ENCODE assay signal across 10 cellular contexts in genomic region chr11:2138436-2139117, GRCh38. TPM values are rescaled to one million over a fixed set of nuclear protein-coding genes. Genes with fewer than 3 reads are reported as not detected.
DNase-seq lines count a peak whose midpoint lies in the region; ATAC-seq, FAIRE-seq and TF ChIP-seq lines count a peak whose summit lies in the region.
"Had no signal": no experiment of that assay in that cellular context is flagged by ENCODE, and none has a peak within 500 bp of the region (broad histone marks: within the 10 kb centered on the region; RNA-seq: fewer than 3 reads in every experiment).

No MANE protein-coding gene starts in this region.

- peaks cover 56% of the 10 kb centered on the region for H3K27me3 Mint-ChIP-seq in CD4-positive, CD25-positive, alpha-beta regulatory T cell
- peaks cover 47% of the 10 kb centered on the region for H3K27me3 Mint-ChIP-seq in neural progenitor cell (ENCODE audit: insufficient read depth, low read depth)

- peaks cover 6% of the 10 kb centered on the region for H3K27me3 ChIP-seq in CD4-positive, CD25-positive, alpha-beta regulatory T cell (ENCODE audit: control insufficient read depth, insufficient read depth, low read length)
- H3K27me3 ChIP-seq in H1 (replicated peaks in 1 of 4; ENCODE audit: control insufficient read depth in 3 of 4, extremely low read depth in 1 of 4, insufficient read depth in 3 of 4, low read length in 3 of 4) (peaks cover 63 to 95% (median 87%) of the 10 kb centered on the region in 4 experiments), neural progenitor cell (peaks cover 100% of the 10 kb centered on the region), SK-N-SH (ENCODE audit: insufficient read depth) (peaks cover 47% of the 10 kb centered on the region)

- no peak overlapping the region for H2BK15ac ChIP-seq in H1 (ENCODE audit: low read length)

- H3K36me3 ChIP-seq in CD4-positive, CD25-positive, alpha-beta regulatory T cell (ENCODE audit: control insufficient read depth, insufficient read depth, low read length): no peaks in the 10 kb centered on the region
- peaks cover 0 to 3% (median 0%) of the 10 kb centered on the region in 4 experiments; a peak in 1 of 8 replicates for H3K36me3 ChIP-seq in H1 (ENCODE audit: control insufficient read depth in 2 of 4, insufficient read depth in 4 of 4, low read length in 3 of 4)
- H3K36me3 ChIP-seq in neural progenitor cell: no peaks in the 10 kb centered on the region
- H3K36me3 ChIP-seq in SK-N-SH (replicated peaks in 1 of 2; ENCODE audit: control insufficient read depth in 1 of 2, insufficient read depth in 2 of 2, low read length in 1 of 2): no peaks in the 10 kb centered on the region

- no peak overlapping the region for H3K18ac ChIP-seq in H1 (ENCODE audit: extremely low read depth, low read length)

- H3K9me3 ChIP-seq in CD4-positive, CD25-positive, alpha-beta regulatory T cell (ENCODE audit: control insufficient read depth in 2 of 2, low read length in 2 of 2): no peaks in the 10 kb centered on the region
- no peaks in the 10 kb centered on the region for H3K9me3 ChIP-seq in H1 (ENCODE audit: insufficient read depth in 2 of 2, low read depth in 1 of 2, low read length in 1 of 2)
- no peaks in the 10 kb centered on the region for H3K9me3 ChIP-seq in neural progenitor cell (ENCODE audit: low read depth)
- H3K9me3 ChIP-seq in SK-N-SH: no peaks in the 10 kb centered on the region

- H3K36me3 Mint-ChIP-seq in CD4-positive, CD25-positive, alpha-beta regulatory T cell: no peaks in the 10 kb centered on the region
- no peaks in the 10 kb centered on the region for H3K36me3 Mint-ChIP-seq in neural progenitor cell

- no peak for ATAC-seq in CD4-positive, CD25-positive, alpha-beta regulatory T cell (ENCODE audit: low read depth in 2 of 2)
- no peak for ATAC-seq in GM21825 (IDR thresholded peaks at IDR 0.05; ENCODE audit: unreplicated experiment)

- H2AK5ac ChIP-seq in H1 (ENCODE audit: low read depth, low read length): no peak overlapping the region

- H4K20me1 ChIP-seq in H1 (replicated peaks in 1 of 2; ENCODE audit: control insufficient read depth in 1 of 2, insufficient read depth in 2 of 2, low read length in 2 of 2) (peaks cover 12 to 18% of the 10 kb centered on the region in 2 experiments), neural progenitor cell (ENCODE audit: low read depth) (peaks cover 28% of the 10 kb centered on the region), SK-N-SH (ENCODE audit: insufficient read depth) (no peaks in the 10 kb centered on the region)

- no peak overlapping the region for H3K27ac Mint-ChIP-seq in CD4-positive, CD25-positive, alpha-beta regulatory T cell
- H3K27ac Mint-ChIP-seq in neural progenitor cell: no peak overlapping the region

- no peak for DNase-seq in CD4-positive, CD25-positive, alpha-beta regulatory T cell
- DNase-seq in NCI-H2227 treated with DMSO at 0.1 percent for 48 hours (lab: John Stamatoyannopoulos, UW) (peak; percentile 75), H1 (ENCODE audit: low read depth in 1 of 2, low spot score in 2 of 2) (no peak), neural progenitor cell (ENCODE audit: low spot score) (peak; percentile 79), pons (ENCODE audit: low spot score) (no peak), SK-N-SH (no peak), D341Med (ENCODE audit: low spot score) (no peak)
- DNase-seq: NCI-H510A had no signal

- H3K14ac ChIP-seq in H1 (ENCODE audit: insufficient read length): no peak overlapping the region

- peaks cover 15% of the 10 kb centered on the region for H3K4me1 ChIP-seq in CD4-positive, CD25-positive, alpha-beta regulatory T cell (ENCODE audit: control insufficient read depth, insufficient read depth, low read length, poor library complexity, severe bottlenecking)
- H3K4me1 ChIP-seq in H1 (replicated peaks in 1 of 4; ENCODE audit: control insufficient read depth in 3 of 4, insufficient read depth in 4 of 4, low read length in 3 of 4): peaks cover 0 to 10% (median 4%) of the 10 kb centered on the region in 4 experiments; a peak in 6 of 7 replicates
- H3K4me1 ChIP-seq in neural progenitor cell: no peaks in the 10 kb centered on the region
- H3K4me1 ChIP-seq in SK-N-SH (ENCODE audit: control insufficient read depth in 1 of 2, insufficient read depth in 2 of 2, low read depth in 1 of 2, low read length in 1 of 2): peaks cover 0 to 10% of the 10 kb centered on the region in 2 experiments; a peak in 1 of 4 replicates

- no peak overlapping the region for H4K8ac ChIP-seq in H1 (ENCODE audit: extremely low read depth, insufficient read depth, low read length)

- WGBS in H1 (ENCODE audit: extremely low coverage in 1 of 2, insufficient coverage in 1 of 2, insufficient read length in 1 of 2, insufficient replicate concordance in 2 of 2, low coverage in 1 of 2, low lambda C conversion rate in 2 of 2, missing lambda C conversion rate in 1 of 2), 2 experiments: 0% methylated on average over 2 of the region's 67 CpGs; no CpG with 5 or more reads in 1 of the 2 experiments
- 7% methylated on average over 24 of the region's 67 CpGs for WGBS in SK-N-SH (ENCODE audit: low lambda C conversion rate)

- no peak for TF ChIP-seq EP300 in H1 (IDR thresholded peaks at IDR 0.05; ENCODE audit: borderline replicate concordance in 1 of 2, low read depth in 2 of 2, low read length in 2 of 2)
- no peak for TF ChIP-seq EP300 in SK-N-SH (IDR thresholded peaks at IDR 0.05; ENCODE audit: borderline replicate concordance in 1 of 2, low read depth in 1 of 2, low read length in 1 of 2)

- no peak for FAIRE-seq in H1 (lab: Jason Lieb, UNC)

- H3K4me3 Mint-ChIP-seq in CD4-positive, CD25-positive, alpha-beta regulatory T cell: peak overlapping the region in 3 of 4 donors; percentile 69 to 89 (median 78)
- peak overlapping the region; percentile 86 for H3K4me3 Mint-ChIP-seq in neural progenitor cell

- peaks cover 11% of the 10 kb centered on the region; the same call in 1 of the 2 replicates for H3K23me2 ChIP-seq in H1 (ENCODE audit: low read depth, low read length)

- POLR2A ChIA-PET in H1 (lab: Charles Lee; ENCODE audit: partially characterized antibody) (interaction anchor here (0.8 to 1.1 kb wide), 2 partner anchors 9 to 118 kb away, joined by 3 read pairs; no protein-coding TSS in a partner anchor), SK-N-SH (lab: Yijun Ruan, JAX) (interaction anchor here (0.8 to 1.5 kb wide), 5 partner anchors 11 to 185 kb away, joined by 3 to 5 read pairs (median 4); no protein-coding TSS in a partner anchor)

- no peak overlapping the region for H2AFZ ChIP-seq in H1 (ENCODE audit: low read length)
- no peak overlapping the region for H2AFZ ChIP-seq in neural progenitor cell (replicated peaks)
- no peak overlapping the region for H2AFZ ChIP-seq in SK-N-SH (ENCODE audit: low read depth)

- H3K79me2 ChIP-seq in H1 (ENCODE audit: control insufficient read depth in 1 of 2, insufficient read depth in 2 of 2, low read length in 2 of 2) (no peaks in the 10 kb centered on the region), neural progenitor cell (ENCODE audit: low read depth) (no peaks in the 10 kb centered on the region), SK-N-SH (ENCODE audit: insufficient read depth) (no peaks in the 10 kb centered on the region)

- H4K91ac ChIP-seq in H1 (replicated peaks; ENCODE audit: insufficient read length, low read length): no peak overlapping the region

- CTCF ChIA-PET in H1 (lab: Charles Lee; ENCODE audit: partially characterized antibody): interaction anchor here (1.0 to 12.3 kb wide), 5 partner anchors 13 to 331 kb away, joined by 3 to 170 read pairs (median 4); no protein-coding TSS in a partner anchor
- CTCF ChIA-PET in SK-N-SH (lab: Yijun Ruan, JAX): interaction anchor here (0.6 to 25.3 kb wide), 5 partner anchors 12 to 1023 kb away, joined by 3 to 1098 read pairs (median 3); no protein-coding TSS in a partner anchor

- TF ChIP-seq CTCF in H1 (IDR thresholded peaks at IDR 0.05; ENCODE audit: control extremely low read depth in 1 of 3, insufficient read depth in 1 of 3, low read depth in 1 of 3, low read length in 3 of 3) (no peak), neural progenitor cell (IDR thresholded peaks at IDR 0.05) (no peak), SK-N-SH (IDR thresholded peaks at IDR 0.05) (no peak)

- H3F3A ChIP-seq in neural progenitor cell (ENCODE audit: low read depth) (peaks cover 7% of the 10 kb centered on the region), SK-N-SH (replicated peaks; ENCODE audit: insufficient read depth) (peaks cover 8% of the 10 kb centered on the region)

- no peak overlapping the region for H2BK5ac ChIP-seq in H1 (ENCODE audit: low read depth, low read length)

- peak overlapping the region; percentile 54 to 87 for H3K4me2 ChIP-seq in H1 (ENCODE audit: insufficient read depth in 1 of 2, low read depth in 2 of 2, low read length in 2 of 2)
- H3K4me2 ChIP-seq in neural progenitor cell: peak overlapping the region; percentile 93
- no peak overlapping the region for H3K4me2 ChIP-seq in SK-N-SH

- H3K4me1 Mint-ChIP-seq in CD4-positive, CD25-positive, alpha-beta regulatory T cell: peaks cover 0 to 13% (median 4%) of the 10 kb centered on the region in 4 donors
- H3K4me1 Mint-ChIP-seq in neural progenitor cell: peaks cover 11% of the 10 kb centered on the region

- H2BK12ac ChIP-seq in H1 (ENCODE audit: low read depth, low read length): no peak overlapping the region

- H3K56ac ChIP-seq in H1 (replicated peaks; ENCODE audit: insufficient read length, low read depth, low read length): no peak overlapping the region

- H3K4ac ChIP-seq in H1 (replicated peaks; ENCODE audit: insufficient read length, low read depth, low read length): no peak overlapping the region

- H2BK120ac ChIP-seq in H1 (replicated peaks; ENCODE audit: low read depth, low read length): no peak overlapping the region

- H4K5ac ChIP-seq in H1 (ENCODE audit: insufficient read length, low read depth, low read length): no peak overlapping the region

- H3K9me2 ChIP-seq in SK-N-SH: no peaks in the 10 kb centered on the region

- H3K9me3 Mint-ChIP-seq in CD4-positive, CD25-positive, alpha-beta regulatory T cell: peaks cover 0 to 2% (median 0%) of the 10 kb centered on the region in 7 donors
- H3K9me3 Mint-ChIP-seq in neural progenitor cell: no peaks in the 10 kb centered on the region

- H3K4me3 ChIP-seq in CD4-positive, CD25-positive, alpha-beta regulatory T cell (ENCODE audit: low read depth, low read length): no peak overlapping the region
- H3K4me3 ChIP-seq in H1 (ENCODE audit: extremely low read depth in 1 of 4, insufficient read depth in 2 of 4, low read depth in 3 of 4, low read length in 4 of 4): peak overlapping the region in 2 of 4 experiments; percentile 4 to 65; a peak in 3 of 8 replicates
- peak overlapping the region; percentile 53 for H3K4me3 ChIP-seq in neural progenitor cell
- peak overlapping the region in 1 of 2 experiments; percentile 41; a peak in 1 of 4 replicates for H3K4me3 ChIP-seq in SK-N-SH (ENCODE audit: low read depth in 2 of 2, low read length in 1 of 2)

- no peak overlapping the region for H2BK20ac ChIP-seq in H1 (ENCODE audit: low read length)

- H3K23ac ChIP-seq in H1 (ENCODE audit: insufficient read length): no peak overlapping the region

- TF ChIP-seq RAD21 in H1 (IDR thresholded peaks at IDR 0.05 in 1 of 2, conservative IDR thresholded peaks at IDR 0.05 in 1 of 2; ENCODE audit: low read depth in 2 of 2, low read length in 2 of 2) (no peak), SK-N-SH (IDR thresholded peaks at IDR 0.05; ENCODE audit: low read length) (no peak)

- H3K9ac ChIP-seq in H1 (replicated peaks in 1 of 4; ENCODE audit: extremely low read depth in 1 of 4, low read depth in 3 of 4, low read length in 3 of 4): no peak overlapping the region
- H3K9ac ChIP-seq in neural progenitor cell: no peak overlapping the region
- H3K9ac ChIP-seq in SK-N-SH: no peak overlapping the region

- H3K27ac ChIP-seq in CD4-positive, CD25-positive, alpha-beta regulatory T cell (ENCODE audit: insufficient read depth, low read length, poor library complexity, severe bottlenecking): no peak overlapping the region
- H3K27ac ChIP-seq in H1 (ENCODE audit: low read depth, low read length): no peak overlapping the region
- no peak overlapping the region for H3K27ac ChIP-seq in neural progenitor cell
- peak overlapping the region in 1 of 2 experiments; percentile 47; a peak in 1 of 4 replicates for H3K27ac ChIP-seq in SK-N-SH (ENCODE audit: low read depth in 2 of 2, low read length in 1 of 2)

- TF ChIP-seq POLR2A in H1 (IDR thresholded peaks at IDR 0.05; ENCODE audit: control extremely low read depth in 1 of 2, low read depth in 2 of 2, low read length in 2 of 2): no peak

- H3K79me1 ChIP-seq in H1 (ENCODE audit: low read depth, low read length): no peaks in the 10 kb centered on the region

RNA-seq across cellular contexts. Expression of gene IGF2, which starts 0.6 kb away (rescaled TPM):
- total RNA-seq in CD4-positive, CD25-positive, alpha-beta regulatory T cell: 0.07 TPM
- polyA plus RNA-seq in CD4-positive, CD25-positive, alpha-beta regulatory T cell: not detected
- 1.3 and 1.5 TPM in 2 replicates for total RNA-seq in H1 (2021; fragmentation: NEBNext Ultra II Directional; extraction: Animal tissue kit (Norgen Biotek cat#: 25700))
- 0.74 and 2.0 TPM in 2 replicates for polyA plus RNA-seq in H1 (2011; rRNA removed)
- polyA plus RNA-seq in H1 (2011; cell fraction: cytosol; rRNA removed): 1.1 TPM
- 0.37 TPM for polyA plus RNA-seq in H1 (2011; cell fraction: nucleus; rRNA removed)
- 1.6 to 3.2 TPM (median 2.7 TPM) in 4 replicates for polyA plus RNA-seq in H1 (2012, experiment 1 of 2)
- polyA plus RNA-seq in H1 (2012, experiment 2 of 2): 1.00 TPM
- 2.0 TPM for polyA plus RNA-seq in H1 (2013, experiment 1 of 2)
- polyA plus RNA-seq in H1 (2013, experiment 2 of 2): 2.6 TPM
- 0.20 and 0.57 TPM in 2 replicates for polyA minus RNA-seq in H1 (2011; rRNA and poly(A)+ RNA removed)
- 0.88 TPM for polyA minus RNA-seq in H1 (2011; cell fraction: cytosol; rRNA and poly(A)+ RNA removed)
- 0.70 TPM for polyA minus RNA-seq in H1 (2011; cell fraction: nucleus; rRNA and poly(A)+ RNA removed)
- total RNA-seq in neural progenitor cell (ENCODE audit: low replicate concordance): 0.45 and 3.3 TPM in 2 replicates
- polyA plus RNA-seq in SK-N-SH (2012; rRNA removed): 0.05 TPM in 1 of 2 replicates, not detected in the other
- 0.03 and 0.04 TPM in 2 replicates for polyA plus RNA-seq in SK-N-SH (2012; cell fraction: cytosol; rRNA removed)
- not detected in 2 replicates for polyA plus RNA-seq in SK-N-SH (2012; cell fraction: nucleus; rRNA removed)

RNA-seq across cellular contexts. Expression of gene INS, which starts 22.4 kb away (rescaled TPM):
- total RNA-seq in CD4-positive, CD25-positive, alpha-beta regulatory T cell: not detected
- polyA plus RNA-seq in CD4-positive, CD25-positive, alpha-beta regulatory T cell: not detected
- total RNA-seq in H1 (2021; fragmentation: NEBNext Ultra II Directional; extraction: Animal tissue kit (Norgen Biotek cat#: 25700)): not detected in 2 replicates
- polyA plus RNA-seq in H1 (2011; rRNA removed): not detected in 2 replicates
- not detected for polyA plus RNA-seq in H1 (2011; cell fraction: cytosol; rRNA removed)
- not detected for polyA plus RNA-seq in H1 (2011; cell fraction: nucleus; rRNA removed)
- polyA plus RNA-seq in H1 (2012, experiment 1 of 2): not detected in 4 replicates
- not detected for polyA plus RNA-seq in H1 (2012, experiment 2 of 2)
- polyA plus RNA-seq in H1 (2013, experiment 1 of 2): not detected
- polyA plus RNA-seq in H1 (2013, experiment 2 of 2): not detected
- not detected in 2 replicates for polyA minus RNA-seq in H1 (2011; rRNA and poly(A)+ RNA removed)
- not detected for polyA minus RNA-seq in H1 (2011; cell fraction: cytosol; rRNA and poly(A)+ RNA removed)
- not detected for polyA minus RNA-seq in H1 (2011; cell fraction: nucleus; rRNA and poly(A)+ RNA removed)
- total RNA-seq in neural progenitor cell (ENCODE audit: low replicate concordance): not detected in 2 replicates
- polyA plus RNA-seq in SK-N-SH (2012; rRNA removed): not detected in 2 replicates
- not detected in 2 replicates for polyA plus RNA-seq in SK-N-SH (2012; cell fraction: cytosol; rRNA removed)
- polyA plus RNA-seq in SK-N-SH (2012; cell fraction: nucleus; rRNA removed): not detected in 2 replicates
- total RNA-seq: left lobe of liver had no signal

RNA-seq across cellular contexts. Expression of gene TH, which starts 33.0 kb away (rescaled TPM):
- total RNA-seq in CD4-positive, CD25-positive, alpha-beta regulatory T cell: not detected
- not detected for polyA plus RNA-seq in CD4-positive, CD25-positive, alpha-beta regulatory T cell
- not detected in 2 replicates for total RNA-seq in H1 (2021; fragmentation: NEBNext Ultra II Directional; extraction: Animal tissue kit (Norgen Biotek cat#: 25700))
- polyA plus RNA-seq in H1 (2011; rRNA removed) (0.09 and 0.16 TPM in 2 replicates), SK-N-SH (2012; rRNA removed) (not detected in 2 replicates)
- 0.09 TPM for polyA plus RNA-seq in H1 (2011; cell fraction: cytosol; rRNA removed)
- polyA plus RNA-seq in H1 (2011; cell fraction: nucleus; rRNA removed): 0.11 TPM
- 0.11 TPM in 1 of 4 replicates, not detected in the others for polyA plus RNA-seq in H1 (2012, experiment 1 of 2)
- polyA plus RNA-seq in H1 (2012, experiment 2 of 2): not detected
- polyA plus RNA-seq in H1 (2013, experiment 1 of 2): not detected
- not detected for polyA plus RNA-seq in H1 (2013, experiment 2 of 2)
- not detected in 2 replicates for polyA minus RNA-seq in H1 (2011; rRNA and poly(A)+ RNA removed)
- polyA minus RNA-seq in H1 (2011; cell fraction: cytosol; rRNA and poly(A)+ RNA removed): not detected
- not detected for polyA minus RNA-seq in H1 (2011; cell fraction: nucleus; rRNA and poly(A)+ RNA removed)
- total RNA-seq in neural progenitor cell (ENCODE audit: low replicate concordance): 2.0 and 6.2 TPM in 2 replicates
- not detected in 2 replicates for polyA plus RNA-seq in SK-N-SH (2012; cell fraction: cytosol; rRNA removed)
- polyA plus RNA-seq in SK-N-SH (2012; cell fraction: nucleus; rRNA removed): not detected in 2 replicates
- total RNA-seq: left lobe of liver had no signal

Comparison
In these comparisons a context has a peak if more than half of its experiments do, and no peak if none do; other contexts are left out.
1. DNase-seq: peak in NCI-H2227 treated with DMSO at 0.1 percent for 48 hours (single experiment) and neural progenitor cell (single experiment); none in CD4-positive, CD25-positive, alpha-beta regulatory T cell (0 of 3), H1 (0 of 2), pons (single experiment), SK-N-SH (single experiment) and D341Med (single experiment).